ENCODE assay signal across 9 cellular contexts in the genomic region with DNA sequence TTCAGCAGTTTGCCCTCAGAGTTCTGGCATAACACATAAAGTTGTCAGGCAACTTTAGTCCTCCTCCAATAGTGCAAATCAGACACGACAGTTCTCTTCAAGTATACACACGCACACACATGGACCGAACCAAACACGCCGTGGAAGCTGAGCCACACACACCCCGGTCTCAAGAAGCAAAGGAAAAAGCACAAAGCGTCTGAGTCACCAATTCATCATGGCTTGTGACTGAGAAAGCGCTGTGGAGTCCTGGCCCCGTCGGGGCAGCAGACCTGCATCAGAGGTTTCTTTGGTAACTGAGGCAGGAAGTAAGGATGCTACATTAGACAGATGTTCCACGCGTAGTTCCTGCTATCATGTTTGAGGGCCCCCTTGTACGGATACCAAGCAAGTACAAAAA.
DNase-seq lines count a peak whose midpoint lies in the region; ATAC-seq, FAIRE-seq and TF ChIP-seq lines count a peak whose summit lies in the region.
"Had no signal": no experiment of that assay in that cellular context is flagged by ENCODE, and none has a peak within 500 bp of the region (broad histone marks: within the 10 kb centered on the region; RNA-seq: fewer than 3 reads in every experiment).

No MANE protein-coding gene starts in this region.

- H3K27ac ChIP-seq in K562 (ENCODE audit: extremely low read depth, low read depth, low read length) = no peak overlapping the region
- no peak overlapping the region for H3K27ac ChIP-seq in mesendoderm (ENCODE audit: low read depth, low read length)
- no peak overlapping the region for H3K27ac ChIP-seq in MM.1S (ENCODE audit: low read length)

- H2BK5ac ChIP-seq in mesendoderm (ENCODE audit: low read length) = no peak overlapping the region

- ATAC-seq in stimulated activated naive CD8-positive, alpha-beta T cell treated with anti-CD3 and anti-CD28 coated beads, Interleukin-15, Interleukin-2, amounts not matched to agents 100 U/mL and 50 U/mL, for 24 hours = peak; percentile 54
- ATAC-seq in stimulated activated naive CD8-positive, alpha-beta T cell treated with anti-CD3 and anti-CD28 coated beads, Interleukin-15, amount 100 ng/mL, for 72 hours = no peak
- ATAC-seq in K562 = no peak

- H3K4me1 Mint-ChIP-seq in stimulated activated naive CD8-positive, alpha-beta T cell treated with anti-CD3 and anti-CD28 coated beads, Interleukin-15, amount 100 ng/mL, for 72 hours = peaks cover 28% of the 10 kb centered on the region

- no peak overlapping the region for H3K56ac ChIP-seq in mesendoderm (ENCODE audit: low read length)

- intact Hi-C loops in K562 (cut with micrococcal nuclease) = no loop called here

- TSS peak; percentile 44 for BruUV-seq in K562 (replicated peaks; lab: Mats Ljungman, UMichigan)

- no peak overlapping the region for H2AK5ac ChIP-seq in mesendoderm (ENCODE audit: low read length)

- H4K8ac ChIP-seq in mesendoderm (ENCODE audit: low read depth, low read length) = no peak overlapping the region

- no peaks in the 10 kb centered on the region for H3K9me3 ChIP-seq in K562 (replicated peaks; ENCODE audit: control insufficient read depth, insufficient read depth, low read depth, low read length)
- H3K9me3 ChIP-seq in MM.1S (replicated peaks; ENCODE audit: insufficient read depth, low read length) = no peaks in the 10 kb centered on the region

- H3K36me3 ChIP-seq in K562 (ENCODE audit: control insufficient read depth, insufficient read depth, low read length) (peaks cover 3% of the 10 kb centered on the region; the same call in 1 of the 3 replicates), mesendoderm (ENCODE audit: control insufficient read depth, insufficient read depth, low read length) (peaks cover 2% of the 10 kb centered on the region), MM.1S (replicated peaks; ENCODE audit: insufficient read depth, low read length) (no peaks in the 10 kb centered on the region)

- H3K4me3 Mint-ChIP-seq in stimulated activated naive CD8-positive, alpha-beta T cell treated with anti-CD3 and anti-CD28 coated beads, Interleukin-15, amount 100 ng/mL, for 72 hours = no peak overlapping the region

- 78% methylated on average over 13 of the region's 13 CpGs for WGBS in K562 (ENCODE audit: insufficient coverage, low coverage, missing lambda C conversion rate)
- no CpG with 5 or more reads among the region's 13 CpGs for WGBS in mesendoderm (ENCODE audit: extremely low coverage, insufficient coverage, low lambda C conversion rate)

- no peak for TF ChIP-seq CTCF in K562 (IDR thresholded peaks at IDR 0.05 in 2 of 3, conservative IDR thresholded peaks at IDR 0.05 in 1 of 3; ENCODE audit: insufficient read depth in 2 of 3, low read depth in 1 of 3, low read length in 3 of 3)
- TF ChIP-seq CTCF in MM.1S (IDR thresholded peaks at IDR 0.05; ENCODE audit: low read length) = no peak

- peaks cover 5% of the 10 kb centered on the region for H3K79me1 ChIP-seq in mesendoderm (ENCODE audit: low read length)

- no peak overlapping the region for H4K5ac ChIP-seq in mesendoderm (ENCODE audit: low read length)

- H2BK15ac ChIP-seq in mesendoderm (replicated peaks; ENCODE audit: low read depth) = no peak overlapping the region

- in situ Hi-C loops in K562 (cut with MboI) = no loop called here

- no peaks in the 10 kb centered on the region for H3K9me3 Mint-ChIP-seq in stimulated activated naive CD8-positive, alpha-beta T cell treated with anti-CD3 and anti-CD28 coated beads, Interleukin-15, amount 100 ng/mL, for 72 hours

- H2AFZ ChIP-seq in K562 (ENCODE audit: low read depth, low read length) = no peak overlapping the region
- H2AFZ ChIP-seq in MM.1S (ENCODE audit: low read length) = no peak overlapping the region

- H4K20me1 ChIP-seq in K562 (replicated peaks; ENCODE audit: control insufficient read depth, insufficient read depth, low read length) (no peaks in the 10 kb centered on the region; the same call in 1 of the 2 replicates), MM.1S (ENCODE audit: insufficient read depth, low read length) (no peaks in the 10 kb centered on the region)

- H3K27ac Mint-ChIP-seq in stimulated activated naive CD8-positive, alpha-beta T cell treated with anti-CD3 and anti-CD28 coated beads, Interleukin-15, amount 100 ng/mL, for 72 hours = no peak overlapping the region

- TF ChIP-seq EP300 in K562 (IDR thresholded peaks at IDR 0.05; ENCODE audit: low read length) = no peak

- FAIRE-seq in K562 (lab: Jason Lieb, UNC) = peak; percentile 61

- H3K4ac ChIP-seq in mesendoderm (ENCODE audit: low read depth, low read length) = no peak overlapping the region

- no peaks in the 10 kb centered on the region for H3K27me3 ChIP-seq in K562 (ENCODE audit: control insufficient read depth in 2 of 2, insufficient read depth in 2 of 2, low read length in 2 of 2)
- no peaks in the 10 kb centered on the region for H3K27me3 ChIP-seq in mesendoderm (ENCODE audit: insufficient read depth, low read length, poor library complexity)
- H3K27me3 ChIP-seq in MM.1S (replicated peaks; ENCODE audit: insufficient read depth, low read length) = no peaks in the 10 kb centered on the region

- no peaks in the 10 kb centered on the region for H3K27me3 Mint-ChIP-seq in stimulated activated naive CD8-positive, alpha-beta T cell treated with anti-CD3 and anti-CD28 coated beads, Interleukin-15, amount 100 ng/mL, for 72 hours

- H3K9ac ChIP-seq in K562 (ENCODE audit: insufficient read depth in 1 of 2, low read depth in 2 of 2, low read length in 2 of 2) (no peak overlapping the region), mesendoderm (ENCODE audit: low read length) (no peak overlapping the region), MM.1S (ENCODE audit: low read length) (no peak overlapping the region)

- H3K4me1 ChIP-seq in K562 (replicated peaks in 1 of 2; ENCODE audit: control insufficient read depth in 2 of 2, insufficient read depth in 2 of 2, low read length in 2 of 2) (peaks cover 0 to 21% of the 10 kb centered on the region in 2 experiments; a peak in 1 of 5 replicates), mesendoderm (ENCODE audit: control insufficient read depth, low read depth, low read length) (no peaks in the 10 kb centered on the region), MM.1S (ENCODE audit: low read length) (no peaks in the 10 kb centered on the region)

- no peaks in the 10 kb centered on the region for H3K9me1 ChIP-seq in K562 (ENCODE audit: control insufficient read depth, insufficient read depth, low read length)

- no peak overlapping the region for H3K23ac ChIP-seq in mesendoderm (ENCODE audit: low read length)

- no peak overlapping the region for H3K18ac ChIP-seq in mesendoderm (ENCODE audit: low read length)

- TF ChIP-seq RAD21 in K562 (CRISPR knock-in tag; conservative IDR thresholded peaks at IDR 0.05 in 1 of 2, IDR thresholded peaks at IDR 0.05 in 1 of 2) = no peak

- no peak overlapping the region for H3K4me3 ChIP-seq in K562
- H3K4me3 ChIP-seq in mesendoderm (ENCODE audit: low read length) = no peak overlapping the region
- H3K4me3 ChIP-seq in MM.1S (ENCODE audit: low read length) = no peak overlapping the region

- no peak for TF ChIP-seq POLR2A in K562 (conservative IDR thresholded peaks at IDR 0.05)

- no peak for DNase-seq in stimulated activated naive CD8-positive, alpha-beta T cell treated with anti-CD3 and anti-CD28 coated beads, Interleukin-15, Interleukin-2, amounts not matched to agents 100 U/mL and 50 U/mL, for 24 hours
- DNase-seq in stimulated activated naive CD8-positive, alpha-beta T cell treated with anti-CD3 and anti-CD28 coated beads, Interleukin-15, amount 100 ng/mL, for 72 hours = no peak
- no peak for DNase-seq in K562 (ENCODE audit: extremely low read depth in 1 of 4, low spot score in 3 of 4)
- DNase-seq in lung microvascular endothelial cell (ENCODE audit: low read depth in 2 of 2) = peak; percentile 60 to 94
- DNase-seq in HUDEP-2 (lab: John Stamatoyannopoulos, UW; ENCODE audit: unreplicated experiment in 76 of 76) = no peak
- DNase-seq in mesendoderm = no peak
- DNase-seq in NCI-H524 (lab: John Stamatoyannopoulos, UW) = no peak
- no peak for DNase-seq in MM.1S
- DNase-seq: NCI-H510A had no signal

- no peak overlapping the region for H2BK120ac ChIP-seq in mesendoderm (ENCODE audit: low read depth, low read length)

- H3K9me2 ChIP-seq in MM.1S (replicated peaks; ENCODE audit: insufficient read depth, low read length) = no peaks in the 10 kb centered on the region

- no peaks in the 10 kb centered on the region for H3F3A ChIP-seq in MM.1S (ENCODE audit: insufficient read depth, low read length)

- CTCF ChIA-PET in K562 (lab: Yijun Ruan, JAX; ENCODE audit: low intra/inter-chr PET ratio) = no interaction called here

- H3K4me2 ChIP-seq in K562 (ENCODE audit: insufficient read depth, low read length) (no peak overlapping the region), mesendoderm (ENCODE audit: low read length) (no peak overlapping the region), MM.1S (ENCODE audit: low read depth, low read length) (no peak overlapping the region)

- POLR2A ChIA-PET in K562 (lab: Yijun Ruan, JAX) = interaction anchor here (0.5 to 1.5 kb wide), 2 partner anchors 8 to 314 kb away, joined by 4 read pairs; no protein-coding TSS in a partner anchor

- H3K79me2 ChIP-seq in K562 (ENCODE audit: control insufficient read depth, insufficient read depth, low read length) (no peaks in the 10 kb centered on the region), mesendoderm (ENCODE audit: control insufficient read depth, insufficient read depth, low read length) (no peaks in the 10 kb centered on the region), MM.1S (ENCODE audit: low read length) (no peaks in the 10 kb centered on the region)

TF ChIP-seq in K562, 482 proteins besides CTCF, POLR2A, EP300 and RAD21 (continues in another document):
- no peak for TF ChIP-seq ZNF740 (CRISPR knock-in tag; IDR thresholded peaks at IDR 0.05)
- no peak for TF ChIP-seq ZNF740 (tag; IDR thresholded peaks at IDR 0.05)
- TF ChIP-seq EZH2 (IDR thresholded peaks at IDR 0.05; ENCODE audit: borderline replicate concordance, low read depth, low read length) = no peak
- no peak for TF ChIP-seq XRCC5 (IDR thresholded peaks at IDR 0.05; ENCODE audit: low read depth, low read length)

Comparison
In these comparisons a context has a peak if more than half of its experiments do, and no peak if none do; other contexts are left out.
1. DNase-seq: peak in lung microvascular endothelial cell (2 of 2); none in stimulated activated naive CD8-positive, alpha-beta T cell treated with anti-CD3 and anti-CD28 coated beads, Interleukin-15, Interleukin-2, amounts not matched to agents 100 U/mL and 50 U/mL, for 24 hours (single experiment), stimulated activated naive CD8-positive, alpha-beta T cell treated with anti-CD3 and anti-CD28 coated beads, Interleukin-15, amount 100 ng/mL, for 72 hours (0 of 2), K562 (0 of 4), HUDEP-2 (0 of 76), mesendoderm (single experiment), NCI-H524 (0 of 2) and MM.1S (single experiment).